ENCODE assay signal across 12 cellular contexts in the genomic region with DNA sequence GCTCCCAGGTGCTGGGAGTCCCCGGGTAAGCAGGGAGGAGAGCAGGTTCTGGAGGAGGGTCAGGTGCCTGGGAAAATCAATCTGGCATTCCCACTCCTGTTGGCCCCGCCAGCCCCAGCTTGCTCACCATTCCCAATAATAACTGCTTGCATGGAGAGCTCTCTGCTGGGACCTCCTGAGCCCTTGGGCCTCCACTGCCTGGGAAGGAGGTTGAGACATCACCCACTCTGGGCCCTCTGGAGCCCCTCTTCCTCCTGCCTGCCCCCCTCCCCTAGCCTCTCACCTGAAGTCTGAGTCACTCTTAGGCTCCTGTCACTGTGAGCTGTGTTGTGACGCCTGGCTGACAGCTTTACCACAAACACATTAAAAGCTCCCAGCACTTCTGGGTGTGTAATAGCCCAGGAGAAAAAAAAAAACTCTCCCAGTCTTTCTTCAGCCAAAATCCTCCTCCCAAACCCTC. TPM values are rescaled to one million over a fixed set of nuclear protein-coding genes. Genes with fewer than 3 reads are reported as not detected.
DNase-seq lines count a peak whose midpoint lies in the region; ATAC-seq, FAIRE-seq and TF ChIP-seq lines count a peak whose summit lies in the region.
"Had no signal": no experiment of that assay in that cellular context is flagged by ENCODE, and none has a peak within 500 bp of the region (broad histone marks: within the 10 kb centered on the region; RNA-seq: fewer than 3 reads in every experiment).

No MANE protein-coding gene starts in this region.

- intact Hi-C loops in esophagus muscularis mucosa (cut with DNase I) = no loop called here

- TF ChIP-seq POLR2A in suprapubic skin (IDR thresholded peaks at IDR 0.05) (no peak), esophagus muscularis mucosa (IDR thresholded peaks at IDR 0.05; ENCODE audit: low read depth) (no peak)

- WGBS in suprapubic skin = 40% methylated on average over 1 of the region's 3 CpGs
- 67% methylated on average over 1 of the region's 3 CpGs for WGBS in esophagus muscularis mucosa

- TF ChIP-seq CTCF in bronchial epithelial cell (IDR thresholded peaks at IDR 0.05; ENCODE audit: insufficient read depth, low read length, severe bottlenecking) (no peak), suprapubic skin (IDR thresholded peaks at IDR 0.05) (no peak), esophagus muscularis mucosa (IDR thresholded peaks at IDR 0.05) (no peak)

- peak overlapping the region; percentile 77 for H3K27ac ChIP-seq in temporal lobe (ENCODE audit: low read depth, low read length)
- no peak overlapping the region for H3K27ac ChIP-seq in suprapubic skin
- no peak overlapping the region for H3K27ac ChIP-seq in esophagus muscularis mucosa (replicated peaks in 1 of 4)
- H3K27ac ChIP-seq: 22Rv1, testis had no signal

- no peak overlapping the region for H3K4me3 ChIP-seq in bronchial epithelial cell (ENCODE audit: low read depth, low read length)
- no peak overlapping the region for H3K4me3 ChIP-seq in suprapubic skin
- H3K4me3 ChIP-seq in esophagus muscularis mucosa = no peak overlapping the region
- H3K4me3 ChIP-seq: testis had no signal

- ATAC-seq in left lobe of liver = peak; percentile 22
- ATAC-seq: right cardiac atrium had no signal

- no peak for FAIRE-seq in bronchial epithelial cell (lab: Jason Lieb, UNC)

- H3K36me3 ChIP-seq in bronchial epithelial cell (ENCODE audit: control insufficient read depth, insufficient read depth, low read length) = no peaks in the 10 kb centered on the region
- no peaks in the 10 kb centered on the region for H3K36me3 ChIP-seq in suprapubic skin
- no peaks in the 10 kb centered on the region for H3K36me3 ChIP-seq in esophagus muscularis mucosa

- H3K4me1 ChIP-seq in suprapubic skin = peaks cover 42% of the 10 kb centered on the region
- H3K4me1 ChIP-seq in esophagus muscularis mucosa = peaks cover 20 to 63% (median 58%) of the 10 kb centered on the region in 4 donors

- no peaks in the 10 kb centered on the region for H3K27me3 ChIP-seq in bronchial epithelial cell (ENCODE audit: control insufficient read depth, insufficient read depth, low read length)
- H3K27me3 ChIP-seq in suprapubic skin = peaks cover 52% of the 10 kb centered on the region
- peaks cover 0 to 40% (median 3%) of the 10 kb centered on the region in 4 donors for H3K27me3 ChIP-seq in esophagus muscularis mucosa
- H3K27me3 ChIP-seq: testis had no signal

- TF ChIP-seq EP300 in suprapubic skin (IDR thresholded peaks at IDR 0.05) (no peak), esophagus muscularis mucosa (IDR thresholded peaks at IDR 0.05) (no peak)

- H3K9me3 ChIP-seq in suprapubic skin (no peaks in the 10 kb centered on the region), esophagus muscularis mucosa (no peaks in the 10 kb centered on the region)
- H3K9me3 ChIP-seq: testis had no signal

- DNase-seq in NCI-H1417 (lab: John Stamatoyannopoulos, UW) = peak; percentile 6 to 69 (median 69)
- DNase-seq in NCI-H1417 treated with DMSO at 0.1 percent for 48 hours (lab: John Stamatoyannopoulos, UW) = no peak
- DNase-seq in bronchial epithelial cell (ENCODE audit: low read depth) = peak; percentile 56
- DNase-seq in left lobe of liver (ENCODE audit: low spot score) = peak; percentile 69
- no peak for DNase-seq in EL
- DNase-seq in suprapubic skin (ENCODE audit: low spot score in 2 of 2) = no peak
- no peak for DNase-seq in esophagus muscularis mucosa (ENCODE audit: extremely low spot score)
- DNase-seq: activated T-cell treated with anti-CD3 and anti-CD28 coated beads, Interleukin-2, amount 50 U/mL, for 1 hour; right cardiac atrium; testis had no signal

RNA-seq across cellular contexts. Expression of a gene that starts 4.8 kb away (rescaled TPM):
- 6.9 and 11.3 TPM in 2 replicates for total RNA-seq in bronchial epithelial cell
- total RNA-seq in left lobe of liver = 27.4 TPM
- 74.3 TPM for total RNA-seq in temporal lobe
- 10 to 100 TPM in 2 of 4 donors, 1 to 10 TPM in 2; 7.0 to 18.1 (median 9.5) TPM for total RNA-seq in suprapubic skin
- total RNA-seq in esophagus muscularis mucosa = 10 to 100 TPM; 22.2 to 31.1 (median 25.6) TPM

RNA-seq across cellular contexts. Expression of a gene that starts 26.8 kb away (rescaled TPM):
- total RNA-seq in bronchial epithelial cell = 22.1 and 25.7 TPM in 2 replicates
- 16.9 TPM for total RNA-seq in left lobe of liver
- 17.9 TPM for total RNA-seq in temporal lobe
- 10 to 100 TPM; 27.2 to 36.5 (median 28.4) TPM for total RNA-seq in suprapubic skin
- total RNA-seq in esophagus muscularis mucosa = 10 to 100 TPM; 24.5 to 71.3 (median 42.7) TPM

Comparison
In these comparisons a context has a peak if more than half of its experiments do, and no peak if none do; other contexts are left out.
1. DNase-seq: peak in NCI-H1417 (3 of 3), bronchial epithelial cell (single experiment) and left lobe of liver (single experiment); none in NCI-H1417 treated with DMSO at 0.1 percent for 48 hours (single experiment), EL (single experiment), suprapubic skin (0 of 2) and esophagus muscularis mucosa (single experiment).